ENCODE assay signal across 1 cellular context in genomic region chr15:40353697-40354096, GRCh38.
TF ChIP-seq lines count a peak whose summit lies in the region.

No MANE protein-coding gene starts in this region.

TF ChIP-seq in HCT116, 20 proteins besides CTCF, POLR2A, EP300 and RAD21 (continued from another document):
- TF ChIP-seq ZBTB33 (IDR thresholded peaks at IDR 0.05; ENCODE audit: extremely low read depth, insufficient replicate concordance, low read length) = no peak
